9 cellular contexts compared by ENCODE assay signal in genomic region chr12:26524862-26525465, GRCh38.
DNase-seq lines count a peak whose midpoint lies in the region; ATAC-seq and TF ChIP-seq lines count a peak whose summit lies in the region.
"Had no signal": no experiment of that assay in that cellular context is flagged by ENCODE, and none has a peak within 500 bp of the region (broad histone marks: within the 10 kb centered on the region; RNA-seq: fewer than 3 reads in every experiment).

No MANE protein-coding gene starts in this region.

- no peak overlapping the region for H3K4me3 Mint-ChIP-seq in CD8-positive, alpha-beta T cell
- H3K4me3 Mint-ChIP-seq in memory B cell = no peak overlapping the region

- H3K4me1 ChIP-seq in CD8-positive, alpha-beta T cell (ENCODE audit: insufficient read depth, low read length) = no peaks in the 10 kb centered on the region

- no peak for DNase-seq in CD8-positive, alpha-beta T cell
- DNase-seq in HT-29 (ENCODE audit: low spot score) = peak; percentile 60
- peak; percentile 43 for DNase-seq in astrocyte of the hippocampus (ENCODE audit: low read depth, low spot score)
- peak; percentile 46 to 49 for DNase-seq in memory B cell (ENCODE audit: low spot score in 2 of 2)
- DNase-seq in NCI-H2081 treated with DMSO at 0.1 percent for 48 hours (lab: John Stamatoyannopoulos, UW) = no peak
- no peak for DNase-seq in DMS114 treated with DMSO at 0.1 percent for 48 hours (lab: John Stamatoyannopoulos, UW; ENCODE audit: unreplicated experiment)
- no peak for DNase-seq in NCI-H187 (lab: John Stamatoyannopoulos, UW)
- no peak for DNase-seq in NCI-H510A (lab: John Stamatoyannopoulos, UW)
- DNase-seq: aorta had no signal

- no peaks in the 10 kb centered on the region for H3K27me3 Mint-ChIP-seq in CD8-positive, alpha-beta T cell (ENCODE audit: low read depth)
- no peaks in the 10 kb centered on the region for H3K27me3 Mint-ChIP-seq in memory B cell

- no peak for ATAC-seq in CD8-positive, alpha-beta T cell
- peak; percentile 50 for ATAC-seq in memory B cell (ENCODE audit: low read depth)

- intact Hi-C loops in CD8-positive, alpha-beta T cell (cut with DNase I, micrococcal nuclease) = no loop called here

- peaks cover 18% of the 10 kb centered on the region for H3K9me3 Mint-ChIP-seq in CD8-positive, alpha-beta T cell
- H3K9me3 Mint-ChIP-seq in memory B cell = peaks cover 5% of the 10 kb centered on the region

- peaks cover 16% of the 10 kb centered on the region for H3K4me1 Mint-ChIP-seq in CD8-positive, alpha-beta T cell (ENCODE audit: low read depth)
- peaks cover 9% of the 10 kb centered on the region for H3K4me1 Mint-ChIP-seq in memory B cell

- peaks cover 6% of the 10 kb centered on the region for H3K36me3 ChIP-seq in CD8-positive, alpha-beta T cell (ENCODE audit: insufficient read depth, low read length)

- TF ChIP-seq CTCF in CD8-positive, alpha-beta T cell (IDR thresholded peaks at IDR 0.05) = peak; percentile 42

- CTCF ChIA-PET in CD8-positive, alpha-beta T cell (lab: Charles Lee) = interaction anchor here (0.8 kb wide), 1 partner anchor 21 kb away, joined by 3 read pairs; no protein-coding TSS in a partner anchor

- H3K27me3 ChIP-seq in CD8-positive, alpha-beta T cell (ENCODE audit: insufficient read depth, low read length) = no peaks in the 10 kb centered on the region

- no peak overlapping the region for H3K27ac ChIP-seq in CD8-positive, alpha-beta T cell (ENCODE audit: low read depth, low read length)

- peaks cover 5% of the 10 kb centered on the region for H3K9me3 ChIP-seq in CD8-positive, alpha-beta T cell (ENCODE audit: low read length)

- H3K36me3 Mint-ChIP-seq in CD8-positive, alpha-beta T cell = peaks cover 53% of the 10 kb centered on the region
- H3K36me3 Mint-ChIP-seq in memory B cell = peaks cover 22% of the 10 kb centered on the region

- no peak overlapping the region for H3K27ac Mint-ChIP-seq in CD8-positive, alpha-beta T cell
- H3K27ac Mint-ChIP-seq in memory B cell = no peak overlapping the region

- H3K4me3 ChIP-seq in CD8-positive, alpha-beta T cell (ENCODE audit: low read depth, low read length) = no peak overlapping the region

- POLR2A ChIA-PET in CD8-positive, alpha-beta T cell (lab: Charles Lee) = no interaction called here

Comparison
In these comparisons a context has a peak if more than half of its experiments do, and no peak if none do; other contexts are left out.
1. DNase-seq: peak in HT-29 (single experiment), astrocyte of the hippocampus (single experiment) and memory B cell (2 of 2); none in CD8-positive, alpha-beta T cell (0 of 7), NCI-H2081 treated with DMSO at 0.1 percent for 48 hours (single experiment), DMS114 treated with DMSO at 0.1 percent for 48 hours (single experiment), NCI-H187 (0 of 2) and NCI-H510A (single experiment).